ENCODE assay signal across 10 cellular contexts in genomic region chr1:8325771-8326170, GRCh38. TPM values are rescaled to one million over a fixed set of nuclear protein-coding genes. Genes with fewer than 3 reads are reported as not detected.
"Had no signal": no experiment of that assay in that cellular context is flagged by ENCODE, and none has a peak within 500 bp of the region (broad histone marks: within the 10 kb centered on the region; RNA-seq: fewer than 3 reads in every experiment).

No MANE protein-coding gene starts in this region.

- H3K4me2 ChIP-seq: GM23338 had no signal

- H3K27ac Mint-ChIP-seq: GM23338, HFFc6 had no signal

- DNase-seq: HFFc6, IMR-90, KG1 had no signal

- H2AFZ ChIP-seq: GM23338 had no signal

- FAIRE-seq: H1, H54, K562 had no signal

- H3K4me1 Mint-ChIP-seq: GM23338 had no signal

- H3K4me3 Mint-ChIP-seq: GM23338, HFFc6 had no signal

- H3K4me3 ChIP-seq: GM23338, K562 had no signal

- H3K9me3 Mint-ChIP-seq: HFFc6 had no signal

- ATAC-seq: GM23338, HCT116, K562 had no signal

- H3K27ac ChIP-seq: HL-60 had no signal

RNA-seq across cellular contexts. Expression of gene SLC45A1, which starts 7.9 kb away (rescaled TPM):
- total RNA-seq: HT1080, K562 had no signal
- polyA plus RNA-seq: K562 had no signal
